1 cellular context compared by ENCODE assay signal in genomic region chr4:99943904-99944437, GRCh38.
TF ChIP-seq lines count a peak whose summit lies in the region.

No MANE protein-coding gene starts in this region.

TF ChIP-seq in neural cell, 6 proteins besides CTCF, POLR2A, EP300 and RAD21 (continued from another document):
- TF ChIP-seq SMC3 (conservative IDR thresholded peaks at IDR 0.05; ENCODE audit: poor library complexity) = no peak
